In genomic region chr4:80239480-80239879, GRCh38 we compare ENCODE assay signal across 29 cellular contexts. TPM values are rescaled to one million over a fixed set of nuclear protein-coding genes. Genes with fewer than 3 reads are reported as not detected.
DNase-seq lines count a peak whose midpoint lies in the region; ATAC-seq and TF ChIP-seq lines count a peak whose summit lies in the region.
"Had no signal": no experiment of that assay in that cellular context is flagged by ENCODE, and none has a peak within 500 bp of the region (broad histone marks: within the 10 kb centered on the region; RNA-seq: fewer than 3 reads in every experiment).

No MANE protein-coding gene starts in this region.

- CTCF ChIA-PET in AG04450 (lab: Charles Lee), result interaction anchor here (1.4 kb wide), 1 partner anchor 16 kb away, joined by 3 read pairs; no protein-coding TSS in a partner anchor

- POLR2A ChIA-PET in AG04450 (lab: Yijun Ruan, JAX), result interaction anchor here (1.2 kb wide), 1 partner anchor 27 kb away, joined by 4 read pairs; the partner anchor contains the start of gene FGF5

- no peak overlapping the region for H3K4me3 Mint-ChIP-seq in natural killer cell
- no peak overlapping the region for H3K4me3 Mint-ChIP-seq in natural killer cell treated with Interleukin-12 subunit alpha and Interleukin-12 subunit beta and Interleukin-15 and Interleukin-18, amount 100 ng/mL, for 72 hours
- H3K4me3 Mint-ChIP-seq: activated CD4-positive, alpha-beta T cell treated with anti-CD3 and anti-CD28 coated beads for 36 hours; activated CD8-positive, alpha-beta T cell treated with anti-CD3 and anti-CD28 coated beads, Interleukin-2, amount 10 ng/mL, durations not matched to agents 7 days and 5 days; activated naive CD4-positive, alpha-beta T cell treated with anti-CD3 and anti-CD28 coated beads, Interleukin-2, amount 50 U/mL, for 24 hours; endodermal cell; GM23338 had no signal

- H3K27ac Mint-ChIP-seq in natural killer cell, result no peak overlapping the region
- no peak overlapping the region for H3K27ac Mint-ChIP-seq in natural killer cell treated with Interleukin-12 subunit alpha and Interleukin-12 subunit beta and Interleukin-15 and Interleukin-18, amount 100 ng/mL, for 72 hours
- H3K27ac Mint-ChIP-seq: activated CD4-positive, alpha-beta T cell treated with anti-CD3 and anti-CD28 coated beads for 36 hours; activated CD8-positive, alpha-beta T cell treated with anti-CD3 and anti-CD28 coated beads, Interleukin-2, amount 10 ng/mL, durations not matched to agents 7 days and 5 days; activated naive CD4-positive, alpha-beta T cell treated with anti-CD3 and anti-CD28 coated beads, Interleukin-2, amount 50 U/mL, for 24 hours; activated T-helper 2 cell treated with anti-CD3 and anti-CD28 coated beads, Interferon-gamma antibody, Interleukin-2, Interleukin-4, amounts not matched to agents 10 μg/mL and 5 μg/mL and 100 μg/mL, durations not matched to agents 14 hours and 24 hours and 36 hours; endodermal cell; GM23338 had no signal

- no peaks in the 10 kb centered on the region for H3K36me3 Mint-ChIP-seq in natural killer cell
- no peaks in the 10 kb centered on the region for H3K36me3 Mint-ChIP-seq in natural killer cell treated with Interleukin-12 subunit alpha and Interleukin-12 subunit beta and Interleukin-15 and Interleukin-18, amount 100 ng/mL, for 72 hours
- H3K36me3 Mint-ChIP-seq: activated naive CD4-positive, alpha-beta T cell treated with anti-CD3 and anti-CD28 coated beads, Interleukin-2, amount 50 U/mL, for 24 hours had no signal

- ATAC-seq in SK-N-SH treated with all-trans-retinoic acid at 6 μM for 48 hours (peak; percentile 28), natural killer cell (no peak), left colon (no peak)
- ATAC-seq in natural killer cell treated with Interleukin-12 subunit alpha and Interleukin-12 subunit beta and Interleukin-15 and Interleukin-18, amount 100 ng/mL, for 72 hours, result no peak
- ATAC-seq: activated CD4-positive, alpha-beta T cell treated with anti-CD3 and anti-CD28 coated beads for 36 hours; activated CD8-positive, alpha-beta T cell treated with anti-CD3 and anti-CD28 coated beads, Interleukin-2, amount 10 ng/mL, durations not matched to agents 7 days and 5 days; GM23338; mucosa of descending colon had no signal

- TF ChIP-seq CTCF in AG04450 (IDR thresholded peaks at IDR 0.05; ENCODE audit: low read depth, low read length) (no peak), natural killer cell (IDR thresholded peaks at IDR 0.05) (no peak)

- peaks cover 7% of the 10 kb centered on the region in 2 donors for H3K27me3 Mint-ChIP-seq in natural killer cell (ENCODE audit: low read depth in 2 of 2)
- peaks cover 12 to 20% of the 10 kb centered on the region in 2 donors for H3K27me3 Mint-ChIP-seq in natural killer cell treated with Interleukin-12 subunit alpha and Interleukin-12 subunit beta and Interleukin-15 and Interleukin-18, amount 100 ng/mL, for 72 hours

- no peaks in the 10 kb centered on the region for H3K4me1 Mint-ChIP-seq in natural killer cell
- H3K4me1 Mint-ChIP-seq in natural killer cell treated with Interleukin-12 subunit alpha and Interleukin-12 subunit beta and Interleukin-15 and Interleukin-18, amount 100 ng/mL, for 72 hours (ENCODE audit: low read depth in 2 of 2), result no peaks in the 10 kb centered on the region
- H3K4me1 Mint-ChIP-seq: activated CD4-positive, alpha-beta T cell treated with anti-CD3 and anti-CD28 coated beads for 36 hours; activated naive CD4-positive, alpha-beta T cell treated with anti-CD3 and anti-CD28 coated beads, Interleukin-2, amount 50 U/mL, for 24 hours; endodermal cell; GM23338 had no signal

- H3K27me3 ChIP-seq in AG04450 (ENCODE audit: control insufficient read depth, insufficient read depth, low read length), result no peaks in the 10 kb centered on the region
- H3K27me3 ChIP-seq: BLaER1 treated with 17β-estradiol and CSF1 and Interleukin-3, amounts not matched to agents 10 nM and 100 nM; esophagus muscularis mucosa; Peyer's patch; tibial nerve had no signal

- no peaks in the 10 kb centered on the region for H3K9me3 Mint-ChIP-seq in natural killer cell
- H3K9me3 Mint-ChIP-seq in natural killer cell treated with Interleukin-12 subunit alpha and Interleukin-12 subunit beta and Interleukin-15 and Interleukin-18, amount 100 ng/mL, for 72 hours, result no peaks in the 10 kb centered on the region
- H3K9me3 Mint-ChIP-seq: activated naive CD4-positive, alpha-beta T cell treated with anti-CD3 and anti-CD28 coated beads, Interleukin-2, amount 50 U/mL, for 24 hours; activated T-helper 2 cell treated with anti-CD3 and anti-CD28 coated beads, Interferon-gamma antibody, Interleukin-2, Interleukin-4, amounts not matched to agents 10 μg/mL and 5 μg/mL and 100 μg/mL, durations not matched to agents 14 hours and 24 hours and 36 hours; endodermal cell; GM23338 had no signal

- intact Hi-C loops in natural killer cell (cut with micrococcal nuclease), result no loop called here
- intact Hi-C loops in left colon (cut with DNase I, micrococcal nuclease), result no loop called here

- H3K4me3 ChIP-seq in AG04450 (ENCODE audit: low read depth, low read length), result no peak overlapping the region
- H3K4me3 ChIP-seq: BLaER1 treated with 17β-estradiol and CSF1 and Interleukin-3, amounts not matched to agents 10 nM and 100 nM; esophagus muscularis mucosa; GM23338; mucosa of descending colon; Peyer's patch; tibial nerve had no signal

- DNase-seq in AG04450 (ENCODE audit: low read depth, low spot score) (no peak), HT1080 (ENCODE audit: low read depth) (peak; percentile 37), fibroblast of peridontal ligament (ENCODE audit: extremely low read depth) (peak; percentile 39), natural killer cell (no peak), iPS-NIHi11 (ENCODE audit: low spot score) (no peak), left colon (no peak)
- DNase-seq in natural killer cell treated with Interleukin-12 subunit alpha and Interleukin-12 subunit beta and Interleukin-15 and Interleukin-18, amount 100 ng/mL, for 72 hours (ENCODE audit: low spot score), result no peak
- DNase-seq: activated CD4-positive, alpha-beta T cell treated with anti-CD3 and anti-CD28 coated beads for 36 hours; activated CD8-positive, alpha-beta T cell treated with anti-CD3 and anti-CD28 coated beads, Interleukin-2, amount 10 ng/mL, durations not matched to agents 7 days and 5 days; Caco-2; caudate nucleus; DMS79 treated with DMSO at 0.1 percent for 48 hours; endodermal cell; islet precursor cell; mucosa of descending colon; NCI-H1092; NCI-H187; NCI-H2171 treated with DMSO at 0.1 percent for 48 hours; NCI-H526; Peyer's patch had no signal

- no peaks in the 10 kb centered on the region for H3K9me3 ChIP-seq in AG04450 (ENCODE audit: control insufficient read depth, insufficient read depth, low read length)
- H3K9me3 ChIP-seq: BLaER1 treated with 17β-estradiol and CSF1 and Interleukin-3, amounts not matched to agents 10 nM and 100 nM; Caco-2; esophagus muscularis mucosa; mucosa of descending colon; Peyer's patch; tibial nerve had no signal

- peak overlapping the region; percentile 59 for H3K27ac ChIP-seq in AG04450 (ENCODE audit: low read depth, low read length)
- H3K27ac ChIP-seq: BLaER1 treated with 17β-estradiol and CSF1 and Interleukin-3, amounts not matched to agents 10 nM and 100 nM; esophagus muscularis mucosa; parathyroid adenoma; Peyer's patch; tibial nerve had no signal

TF ChIP-seq in SK-N-SH treated with all-trans-retinoic acid at 6 μM for 48 hours, 23 proteins besides CTCF, POLR2A, EP300 and RAD21 (continues in another document):
- no peak for TF ChIP-seq ZNF8 (CRISPR knock-in tag; IDR thresholded peaks at IDR 0.05)
- TF ChIP-seq ESRRG (CRISPR knock-in tag; IDR thresholded peaks at IDR 0.05), result no peak
- TF ChIP-seq OSR1 (CRISPR knock-in tag; IDR thresholded peaks at IDR 0.05), result no peak
- no peak for TF ChIP-seq BACH2 (CRISPR knock-in tag; IDR thresholded peaks at IDR 0.05; ENCODE audit: borderline replicate concordance)
- TF ChIP-seq TSHZ2 (CRISPR knock-in tag; IDR thresholded peaks at IDR 0.05), result no peak

RNA-seq across cellular contexts. Expression of gene FGF5, which starts 27.0 kb away (rescaled TPM):
- 39.9 and 40.7 TPM in 2 replicates for polyA plus RNA-seq in AG04450 (2011; rRNA removed)
- 80.4 and 132 TPM in 2 replicates for polyA minus RNA-seq in AG04450 (2011; rRNA and poly(A)+ RNA removed)
- total RNA-seq in HT1080 (2014; rRNA removed; shearing (Covaris generic)), result 2.5 and 2.7 TPM in 2 replicates
- 12.3 and 13.2 TPM in 2 replicates for polyA plus RNA-seq in HT1080 (2015; cell fraction: cytosol; rRNA removed)
- 7.1 and 8.1 TPM in 2 replicates for polyA plus RNA-seq in HT1080 (2015; cell fraction: nucleus; rRNA removed)
- total RNA-seq in natural killer cell (under 1 TPM in 2 of 3 donors, not detected in 1; 0.09 TPM), left colon (under 1 TPM in 1 of 2 donors, not detected in 1; 0.28 TPM)
- total RNA-seq in natural killer cell treated with Interleukin-12 subunit alpha and Interleukin-12 subunit beta and Interleukin-15 and Interleukin-18, amount 100 ng/mL, for 72 hours, result not detected
- total RNA-seq: activated CD4-positive, alpha-beta T cell treated with anti-CD3 and anti-CD28 coated beads for 36 hours; activated CD8-positive, alpha-beta T cell treated with anti-CD3 and anti-CD28 coated beads, Interleukin-2, amount 10 ng/mL, durations not matched to agents 7 days and 5 days; Caco-2; GM23338; Peyer's patch; T-helper 2 cell treated with Interferon-gamma antibody and Interleukin-4, amounts not matched to agents 100 ng/mL and 5 ng/mL, for 36 hours had no signal
- polyA plus RNA-seq: GM23338 had no signal

RNA-seq across cellular contexts. Expression of gene PRDM8, which starts 42.2 kb away (rescaled TPM):
- polyA plus RNA-seq in AG04450 (2011; rRNA removed), result 12.8 and 14.3 TPM in 2 replicates
- polyA minus RNA-seq in AG04450 (2011; rRNA and poly(A)+ RNA removed), result 9.4 and 10.9 TPM in 2 replicates
- total RNA-seq in HT1080 (2014; rRNA removed; shearing (Covaris generic)), result 15.0 and 18.6 TPM in 2 replicates
- polyA plus RNA-seq in HT1080 (2015; cell fraction: cytosol; rRNA removed), result 27.8 and 31.2 TPM in 2 replicates
- polyA plus RNA-seq in HT1080 (2015; cell fraction: nucleus; rRNA removed), result 82.5 and 91.3 TPM in 2 replicates
- total RNA-seq in natural killer cell (1 to 10 TPM; 5.8 to 6.2 (median 6.0) TPM), left colon (1 to 10 TPM in 1 of 2 donors, under 1 TPM in 1; 0.64 to 2.3 TPM)
- 10 to 100 TPM; 12.3 to 15.5 TPM for total RNA-seq in natural killer cell treated with Interleukin-12 subunit alpha and Interleukin-12 subunit beta and Interleukin-15 and Interleukin-18, amount 100 ng/mL, for 72 hours
- total RNA-seq: Caco-2, endodermal cell, GM23338 had no signal

Comparison
In these comparisons a context has a peak if more than half of its experiments do, and no peak if none do; other contexts are left out.
1. DNase-seq: peak in HT1080 (single experiment) and fibroblast of peridontal ligament (single experiment); none in AG04450 (single experiment), natural killer cell (single experiment), iPS-NIHi11 (single experiment), natural killer cell treated with Interleukin-12 subunit alpha and Interleukin-12 subunit beta and Interleukin-15 and Interleukin-18, amount 100 ng/mL, for 72 hours (single experiment) and left colon (0 of 2).